ENCODE assay signal across 1 cellular context in genomic region chr1:107782192-107782845, GRCh38.
TF ChIP-seq lines count a peak whose summit lies in the region.

No MANE protein-coding gene starts in this region.

TF ChIP-seq in H1, 55 proteins besides CTCF, POLR2A, EP300 and RAD21 (continued from another document):
- TF ChIP-seq CHD7 (IDR thresholded peaks at IDR 0.05; ENCODE audit: insufficient replicate concordance, low read length), result no peak
- no peak for TF ChIP-seq RFX5 (IDR thresholded peaks at IDR 0.05; ENCODE audit: borderline replicate concordance, low read depth, low read length)
- TF ChIP-seq GABPA (IDR thresholded peaks at IDR 0.05; ENCODE audit: borderline replicate concordance, insufficient read depth, low read length), result no peak
- TF ChIP-seq CBX8 (IDR thresholded peaks at IDR 0.05; ENCODE audit: borderline replicate concordance, low read depth, low read length), result no peak
- TF ChIP-seq HDAC2 (IDR thresholded peaks at IDR 0.05; ENCODE audit: borderline replicate concordance in 1 of 2, low read depth in 2 of 2, low read length in 2 of 2), result no peak
- TF ChIP-seq NRF1 (IDR thresholded peaks at IDR 0.05; ENCODE audit: low read depth, low read length), result no peak
- TF ChIP-seq YY1 (IDR thresholded peaks at IDR 0.05; ENCODE audit: low read depth, low read length), result no peak
- no peak for TF ChIP-seq E2F6 (IDR thresholded peaks at IDR 0.05)
- TF ChIP-seq CHD1 (IDR thresholded peaks at IDR 0.05; ENCODE audit: low read depth, low read length), result no peak
TF ChIP-seq in H1: peak in this region for 0.
